Comparison of ENCODE assay signal across 8 cellular contexts in genomic region chr15:85330941-85331588, GRCh38.
A peak's percentile ranks its signal among the peaks of the same experiment; 100 is the strongest.
DNase-seq lines count a peak whose midpoint lies in the region; TF ChIP-seq lines count a peak whose summit lies in the region.

No MANE protein-coding gene starts in this region.

- no peaks in the 10 kb centered on the region for H3K79me2 ChIP-seq in MM.1S (ENCODE audit: low read length)

- no peak overlapping the region for H3K27ac ChIP-seq in HEK293 (ENCODE audit: extremely low read depth, low read depth, low read length)
- peak overlapping the region; percentile 86 for H3K27ac ChIP-seq in MM.1S (ENCODE audit: low read length)

- H2AFZ ChIP-seq in MM.1S (ENCODE audit: low read length): peak overlapping the region; percentile 72

- DNase-seq in MM.1S: peak; percentile 96
- DNase-seq in T-helper 2 cell: peak; percentile 22 to 98 (median 43)
- peak; percentile 86 for DNase-seq in astrocyte of the cerebellum (ENCODE audit: low read depth)
- DNase-seq in iPS DF 19.7 (ENCODE audit: low read depth, low spot score): peak; percentile 80
- peak; percentile 94 for DNase-seq in smooth muscle cell of the brain vasculature (ENCODE audit: low read depth, low spot score)
- no peak for DNase-seq in cerebellar nuclear complex (lab: John Stamatoyannopoulos, UW)

- H3K4me2 ChIP-seq in MM.1S (ENCODE audit: low read depth, low read length): peak overlapping the region; percentile 90

- CTCF ChIA-PET in HEK293 (lab: Yijun Ruan, JAX): interaction anchor here (0.5 to 9.2 kb wide), 44 partner anchors 8 to 460 kb away, joined by 3 to 117 read pairs (median 4); no protein-coding TSS in a partner anchor

- H3K9ac ChIP-seq in MM.1S (ENCODE audit: low read length): peak overlapping the region; percentile 60

- H3K9me3 ChIP-seq in HEK293 (ENCODE audit: control insufficient read depth, insufficient read depth, low read depth, low read length) (no peaks in the 10 kb centered on the region), MM.1S (replicated peaks; ENCODE audit: insufficient read depth, low read length) (no peaks in the 10 kb centered on the region)

- peak; percentile 91 for TF ChIP-seq CTCF in GM12874 (IDR thresholded peaks at IDR 0.05; ENCODE audit: insufficient read depth, low read depth, low read length)
- peak; percentile 27; the same call in 1 of the 2 replicates for TF ChIP-seq CTCF in HEK293 (tag by site-specific recombination; IDR thresholded peaks at IDR 0.05)
- TF ChIP-seq CTCF in MM.1S (IDR thresholded peaks at IDR 0.05; ENCODE audit: low read length): peak; percentile 87
- TF ChIP-seq CTCF in astrocyte of the cerebellum (IDR thresholded peaks at IDR 0.05; ENCODE audit: low read depth, low read length, missing control alignments): peak; percentile 98

- no peaks in the 10 kb centered on the region for H4K20me1 ChIP-seq in MM.1S (ENCODE audit: insufficient read depth, low read length)

- H3K4me1 ChIP-seq in HEK293 (ENCODE audit: control insufficient read depth, insufficient read depth, low read length): 0 out of 2 replicates have a peak, but pooled peaks cover 2% of the 10 kb centered on the region
- H3K4me1 ChIP-seq in MM.1S (ENCODE audit: low read length): peaks cover 16% of the 10 kb centered on the region

- in situ Hi-C loops in astrocyte of the cerebellum (cut with HindIII; ENCODE audit: low sequenced_read_pairs): no loop called here

- H3K36me3 ChIP-seq in HEK293 (ENCODE audit: control insufficient read depth in 2 of 2, insufficient read depth in 1 of 2, low read length in 2 of 2) (no peaks in the 10 kb centered on the region), MM.1S (replicated peaks; ENCODE audit: insufficient read depth, low read length) (no peaks in the 10 kb centered on the region)

- H3K4me3 ChIP-seq in HEK293 (ENCODE audit: low read depth, low read length) (no peak overlapping the region), MM.1S (ENCODE audit: low read length) (peak overlapping the region; percentile 60), astrocyte of the cerebellum (ENCODE audit: low read depth, low read length) (no peak overlapping the region)

- H3F3A ChIP-seq in MM.1S (ENCODE audit: insufficient read depth, low read length): peaks cover 27% of the 10 kb centered on the region

- H3K27me3 ChIP-seq in MM.1S (replicated peaks; ENCODE audit: insufficient read depth, low read length): no peaks in the 10 kb centered on the region

- no peaks in the 10 kb centered on the region for H3K9me2 ChIP-seq in MM.1S (replicated peaks; ENCODE audit: insufficient read depth, low read length)

- POLR2A ChIA-PET in HEK293 (lab: Yijun Ruan, JAX): interaction anchor here (1.2 to 2.3 kb wide), 3 partner anchors 49 to 148 kb away, joined by 3 to 12 read pairs (median 4); partner anchors contain the start of gene AKAP13

TF ChIP-seq in HEK293, 187 proteins besides CTCF, POLR2A, EP300 and RAD21 (continues in another document):
- TF ChIP-seq ZNF621 (tag by site-specific recombination; IDR thresholded peaks at IDR 0.05) (no peak), ZNF510 (tag by site-specific recombination; IDR thresholded peaks at IDR 0.05; ENCODE audit: insufficient replicate concordance) (peak; percentile 69), PRDM10 (tag by site-specific recombination; IDR thresholded peaks at IDR 0.05) (peak; percentile 76), ZNF155 (tag by site-specific recombination; IDR thresholded peaks at IDR 0.05) (no peak), FEZF1 (tag by site-specific recombination; IDR thresholded peaks at IDR 0.05) (no peak), ZNF169 (tag by site-specific recombination; IDR thresholded peaks at IDR 0.05) (no peak), ZSCAN23 (tag by site-specific recombination; IDR thresholded peaks at IDR 0.05) (no peak), MZF1 (tag by site-specific recombination; IDR thresholded peaks at IDR 0.05; ENCODE audit: borderline replicate concordance) (no peak), ZNF114 (tag by site-specific recombination; IDR thresholded peaks at IDR 0.05) (no peak), SCRT2 (tag by site-specific recombination; IDR thresholded peaks at IDR 0.05) (peak; percentile 89), ZNF335 (tag by site-specific recombination; conservative IDR thresholded peaks at IDR 0.05) (peak; percentile 67), ZNF221 (tag by site-specific recombination; IDR thresholded peaks at IDR 0.05; ENCODE audit: borderline replicate concordance) (no peak), GLI4 (tag by site-specific recombination; IDR thresholded peaks at IDR 0.05) (no peak), TRIM28 (IDR thresholded peaks at IDR 0.05; ENCODE audit: borderline replicate concordance, low read length) (peak; percentile 96; the same call in 1 of the 2 replicates), ZNF600 (tag by site-specific recombination; IDR thresholded peaks at IDR 0.05) (peak; percentile 37; the same call in 1 of the 2 replicates), ZNF48 (tag by site-specific recombination; IDR thresholded peaks at IDR 0.05) (no peak), ZNF292 (tag by site-specific recombination; IDR thresholded peaks at IDR 0.05; ENCODE audit: borderline replicate concordance, low read depth) (no peak), ZSCAN30 (tag by site-specific recombination; IDR thresholded peaks at IDR 0.05) (peak; percentile 87), ZNF138 (tag by site-specific recombination; IDR thresholded peaks at IDR 0.05; ENCODE audit: borderline replicate concordance) (no peak), ZNF610 (tag by site-specific recombination; IDR thresholded peaks at IDR 0.05; ENCODE audit: borderline replicate concordance) (no peak), ZNF654 (tag by site-specific recombination; IDR thresholded peaks at IDR 0.05; ENCODE audit: low read depth) (peak; percentile 75), ZNF629 (tag by site-specific recombination; IDR thresholded peaks at IDR 0.05) (no peak), ZNF585B (tag by site-specific recombination; IDR thresholded peaks at IDR 0.05) (no peak), SETDB1 (IDR thresholded peaks at IDR 0.05; ENCODE audit: insufficient read length, low read length) (peak; percentile 83), ZNF23 (tag by site-specific recombination; IDR thresholded peaks at IDR 0.05; ENCODE audit: borderline replicate concordance) (no peak), ZNF837 (tag by site-specific recombination; IDR thresholded peaks at IDR 0.05) (no peak), SCRT1 (tag by site-specific recombination; IDR thresholded peaks at IDR 0.05; ENCODE audit: borderline replicate concordance) (peak; percentile 69; the same call in 1 of the 2 replicates), ZFP37 (tag by site-specific recombination; IDR thresholded peaks at IDR 0.05) (0 out of 2 replicates have a peak, but pooled peaks have one; percentile 62), HOXC10 (CRISPR knock-in tag; IDR thresholded peaks at IDR 0.05) (no peak)

Comparison
In these comparisons a context has a peak if more than half of its experiments do, and no peak if none do; other contexts are left out.
1. CTCF ChIP-seq: peak in every context shown above with its lines; median percentile 98 in astrocyte of the cerebellum; 91 in GM12874; 87 in MM.1S; 27 in HEK293.
2. DNase-seq: peak in MM.1S (single experiment), T-helper 2 cell (5 of 5), astrocyte of the cerebellum (single experiment), iPS DF 19.7 (single experiment) and smooth muscle cell of the brain vasculature (single experiment); none in cerebellar nuclear complex (0 of 2).